ENCODE assay signal across 1 cellular context in the genomic region with DNA sequence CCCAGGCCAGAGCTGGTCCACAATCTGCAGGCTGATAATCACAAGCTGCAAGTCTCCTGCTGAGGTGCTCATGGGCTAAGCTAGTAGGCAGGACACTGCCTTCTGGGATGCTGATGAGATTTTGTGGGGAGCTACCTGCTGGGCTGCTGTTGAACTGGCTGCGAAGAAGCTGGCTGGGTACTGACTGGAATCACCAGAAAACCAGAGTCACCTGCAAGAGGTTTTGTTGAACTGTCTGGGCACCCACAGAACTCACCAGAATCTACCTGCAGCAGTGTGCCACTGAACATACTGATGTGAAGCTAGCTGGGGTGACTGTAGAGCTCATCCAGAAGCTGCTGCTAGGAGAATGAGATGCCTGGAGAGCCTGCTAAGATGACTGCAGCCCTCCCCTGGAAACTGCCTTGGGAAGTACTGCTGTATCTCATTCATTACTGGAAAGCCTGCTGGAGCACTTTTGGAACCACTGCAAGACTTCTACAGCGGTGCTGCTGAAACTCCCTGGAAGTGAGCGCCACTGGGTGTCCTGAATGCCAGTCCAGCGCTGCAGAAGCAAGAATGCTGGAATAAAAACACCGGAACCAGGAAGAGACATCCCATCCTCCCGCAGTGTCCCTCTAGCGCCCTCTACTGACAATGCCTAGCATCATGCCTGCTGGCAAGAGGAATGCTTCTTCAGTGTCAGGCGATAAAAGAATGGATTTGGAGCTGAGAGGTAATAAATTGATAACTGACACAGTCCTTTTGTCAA.
TF ChIP-seq lines count a peak whose summit lies in the region.

No MANE protein-coding gene starts in this region.

TF ChIP-seq in HepG2, 621 proteins besides CTCF, POLR2A, EP300 and RAD21 (continued from another document and continues in another):
- TF ChIP-seq, protein P1, sequence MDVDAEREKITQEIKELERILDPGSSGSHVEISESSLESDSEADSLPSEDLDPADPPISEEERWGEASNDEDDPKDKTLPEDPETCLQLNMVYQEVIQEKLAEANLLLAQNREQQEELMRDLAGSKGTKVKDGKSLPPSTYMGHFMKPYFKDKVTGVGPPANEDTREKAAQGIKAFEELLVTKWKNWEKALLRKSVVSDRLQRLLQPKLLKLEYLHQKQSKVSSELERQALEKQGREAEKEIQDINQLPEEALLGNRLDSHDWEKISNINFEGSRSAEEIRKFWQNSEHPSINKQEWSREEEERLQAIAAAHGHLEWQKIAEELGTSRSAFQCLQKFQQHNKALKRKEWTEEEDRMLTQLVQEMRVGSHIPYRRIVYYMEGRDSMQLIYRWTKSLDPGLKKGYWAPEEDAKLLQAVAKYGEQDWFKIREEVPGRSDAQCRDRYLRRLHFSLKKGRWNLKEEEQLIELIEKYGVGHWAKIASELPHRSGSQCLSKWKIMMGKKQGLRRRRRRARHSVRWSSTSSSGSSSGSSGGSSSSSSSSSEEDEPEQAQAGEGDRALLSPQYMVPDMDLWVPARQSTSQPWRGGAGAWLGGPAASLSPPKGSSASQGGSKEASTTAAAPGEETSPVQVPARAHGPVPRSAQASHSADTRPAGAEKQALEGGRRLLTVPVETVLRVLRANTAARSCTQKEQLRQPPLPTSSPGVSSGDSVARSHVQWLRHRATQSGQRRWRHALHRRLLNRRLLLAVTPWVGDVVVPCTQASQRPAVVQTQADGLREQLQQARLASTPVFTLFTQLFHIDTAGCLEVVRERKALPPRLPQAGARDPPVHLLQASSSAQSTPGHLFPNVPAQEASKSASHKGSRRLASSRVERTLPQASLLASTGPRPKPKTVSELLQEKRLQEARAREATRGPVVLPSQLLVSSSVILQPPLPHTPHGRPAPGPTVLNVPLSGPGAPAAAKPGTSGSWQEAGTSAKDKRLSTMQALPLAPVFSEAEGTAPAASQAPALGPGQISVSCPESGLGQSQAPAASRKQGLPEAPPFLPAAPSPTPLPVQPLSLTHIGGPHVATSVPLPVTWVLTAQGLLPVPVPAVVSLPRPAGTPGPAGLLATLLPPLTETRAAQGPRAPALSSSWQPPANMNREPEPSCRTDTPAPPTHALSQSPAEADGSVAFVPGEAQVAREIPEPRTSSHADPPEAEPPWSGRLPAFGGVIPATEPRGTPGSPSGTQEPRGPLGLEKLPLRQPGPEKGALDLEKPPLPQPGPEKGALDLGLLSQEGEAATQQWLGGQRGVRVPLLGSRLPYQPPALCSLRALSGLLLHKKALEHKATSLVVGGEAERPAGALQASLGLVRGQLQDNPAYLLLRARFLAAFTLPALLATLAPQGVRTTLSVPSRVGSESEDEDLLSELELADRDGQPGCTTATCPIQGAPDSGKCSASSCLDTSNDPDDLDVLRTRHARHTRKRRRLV (CRISPR knock-in tag; IDR thresholded peaks at IDR 0.05), result no peak
- no peak for TF ChIP-seq ISX (CRISPR knock-in tag; conservative IDR thresholded peaks at IDR 0.05)
- no peak for TF ChIP-seq SOX6 (IDR thresholded peaks at IDR 0.05)
- 0 out of 2 replicates have a peak, but pooled peaks have one; percentile 38 for TF ChIP-seq SOX6 (CRISPR knock-in tag; IDR thresholded peaks at IDR 0.05)
- TF ChIP-seq ZBTB1 (CRISPR knock-in tag; IDR thresholded peaks at IDR 0.05; ENCODE audit: borderline replicate concordance), result no peak
- TF ChIP-seq ZSCAN20 (CRISPR knock-in tag; IDR thresholded peaks at IDR 0.05; ENCODE audit: borderline replicate concordance), result no peak
- peak; percentile 53 for TF ChIP-seq IRF2 (CRISPR knock-in tag; IDR thresholded peaks at IDR 0.05)
- peak; percentile 66; the same call in 1 of the 2 replicates for TF ChIP-seq KDM2A (CRISPR knock-in tag; IDR thresholded peaks at IDR 0.05; ENCODE audit: borderline replicate concordance, low read depth)
- TF ChIP-seq ZSCAN31 (CRISPR knock-in tag; IDR thresholded peaks at IDR 0.05; ENCODE audit: low read depth), result 0 out of 2 replicates have a peak, but pooled peaks have one; percentile 40
- TF ChIP-seq, protein P2, sequence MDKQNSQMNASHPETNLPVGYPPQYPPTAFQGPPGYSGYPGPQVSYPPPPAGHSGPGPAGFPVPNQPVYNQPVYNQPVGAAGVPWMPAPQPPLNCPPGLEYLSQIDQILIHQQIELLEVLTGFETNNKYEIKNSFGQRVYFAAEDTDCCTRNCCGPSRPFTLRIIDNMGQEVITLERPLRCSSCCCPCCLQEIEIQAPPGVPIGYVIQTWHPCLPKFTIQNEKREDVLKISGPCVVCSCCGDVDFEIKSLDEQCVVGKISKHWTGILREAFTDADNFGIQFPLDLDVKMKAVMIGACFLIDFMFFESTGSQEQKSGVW (CRISPR knock-in tag; IDR thresholded peaks at IDR 0.05; ENCODE audit: borderline replicate concordance), result no peak
- no peak for TF ChIP-seq ZNF224 (CRISPR knock-in tag; IDR thresholded peaks at IDR 0.05)
- no peak for TF ChIP-seq ATF3 (CRISPR knock-in tag; IDR thresholded peaks at IDR 0.05)
- TF ChIP-seq, protein P3, sequence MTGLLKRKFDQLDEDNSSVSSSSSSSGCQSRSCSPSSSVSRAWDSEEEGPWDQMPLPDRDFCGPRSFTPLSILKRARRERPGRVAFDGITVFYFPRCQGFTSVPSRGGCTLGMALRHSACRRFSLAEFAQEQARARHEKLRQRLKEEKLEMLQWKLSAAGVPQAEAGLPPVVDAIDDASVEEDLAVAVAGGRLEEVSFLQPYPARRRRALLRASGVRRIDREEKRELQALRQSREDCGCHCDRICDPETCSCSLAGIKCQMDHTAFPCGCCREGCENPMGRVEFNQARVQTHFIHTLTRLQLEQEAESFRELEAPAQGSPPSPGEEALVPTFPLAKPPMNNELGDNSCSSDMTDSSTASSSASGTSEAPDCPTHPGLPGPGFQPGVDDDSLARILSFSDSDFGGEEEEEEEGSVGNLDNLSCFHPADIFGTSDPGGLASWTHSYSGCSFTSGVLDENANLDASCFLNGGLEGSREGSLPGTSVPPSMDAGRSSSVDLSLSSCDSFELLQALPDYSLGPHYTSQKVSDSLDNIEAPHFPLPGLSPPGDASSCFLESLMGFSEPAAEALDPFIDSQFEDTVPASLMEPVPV (CRISPR knock-in tag; IDR thresholded peaks at IDR 0.05), result peak; percentile 42; the same call in 1 of the 2 replicates
- TF ChIP-seq KAT8 (CRISPR knock-in tag; IDR thresholded peaks at IDR 0.05), result peak; percentile 84
- 0 out of 2 replicates have a peak, but pooled peaks have one; percentile 57 for TF ChIP-seq ZNF567 (CRISPR knock-in tag; IDR thresholded peaks at IDR 0.05; ENCODE audit: borderline replicate concordance)
- TF ChIP-seq NFIB (CRISPR knock-in tag; IDR thresholded peaks at IDR 0.05; ENCODE audit: borderline replicate concordance), result no peak
- TF ChIP-seq NKX3-1 (CRISPR knock-in tag; IDR thresholded peaks at IDR 0.05), result no peak
- no peak for TF ChIP-seq ZNF17 (CRISPR knock-in tag; IDR thresholded peaks at IDR 0.05)
- peak in 1 of 2 experiments; percentile 50; a peak in 1 of 4 replicates for TF ChIP-seq KLF16 (CRISPR knock-in tag; IDR thresholded peaks at IDR 0.05)
- no peak for TF ChIP-seq PRMT3 (CRISPR knock-in tag; IDR thresholded peaks at IDR 0.05; ENCODE audit: borderline replicate concordance, low read depth)
- no peak for TF ChIP-seq ZBTB8A (CRISPR knock-in tag; IDR thresholded peaks at IDR 0.05; ENCODE audit: borderline replicate concordance, low read depth)
- TF ChIP-seq ZNF569 (CRISPR knock-in tag; IDR thresholded peaks at IDR 0.05; ENCODE audit: borderline replicate concordance), result no peak
- peak; percentile 46; the same call in 1 of the 2 replicates for TF ChIP-seq MAX (IDR thresholded peaks at IDR 0.05)
- TF ChIP-seq ZNF549 (CRISPR knock-in tag; IDR thresholded peaks at IDR 0.05), result no peak
- TF ChIP-seq AKNA (CRISPR knock-in tag; IDR thresholded peaks at IDR 0.05; ENCODE audit: borderline replicate concordance), result no peak
- no peak for TF ChIP-seq SUZ12 (IDR thresholded peaks at IDR 0.05; ENCODE audit: low read depth, low read length)
- TF ChIP-seq SOX5 (CRISPR knock-in tag; IDR thresholded peaks at IDR 0.05; ENCODE audit: borderline replicate concordance), result no peak
- no peak for TF ChIP-seq MED13 (CRISPR knock-in tag; IDR thresholded peaks at IDR 0.05)
- peak; percentile 71; the same call in 1 of the 2 replicates for TF ChIP-seq ELF4 (CRISPR knock-in tag; IDR thresholded peaks at IDR 0.05; ENCODE audit: borderline replicate concordance)
- no peak for TF ChIP-seq ZNF792 (CRISPR knock-in tag; IDR thresholded peaks at IDR 0.05)
- TF ChIP-seq, protein P4, sequence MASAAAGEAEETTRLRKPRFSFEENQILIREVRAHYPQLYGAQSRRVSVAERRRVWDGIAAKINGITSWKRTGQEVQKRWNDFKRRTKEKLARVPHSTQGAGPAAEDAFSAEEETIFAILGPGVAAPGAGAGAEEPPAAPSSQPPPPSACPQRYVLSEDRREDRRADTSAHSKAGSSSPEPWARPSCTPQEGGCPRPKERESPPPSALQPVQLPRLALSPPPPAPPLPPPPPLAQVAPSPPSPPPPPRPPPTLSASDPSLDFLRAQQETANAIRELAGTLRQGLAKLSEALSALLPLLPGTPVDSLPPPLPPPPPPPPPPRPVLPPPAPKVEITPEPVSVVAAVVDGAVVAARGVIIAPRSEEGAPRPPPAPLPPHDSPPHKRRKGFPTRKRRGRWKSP (CRISPR knock-in tag; IDR thresholded peaks at IDR 0.05), result no peak
- peak; percentile 59; the same call in 1 of the 2 replicates for TF ChIP-seq RCOR2 (CRISPR knock-in tag; IDR thresholded peaks at IDR 0.05)
- TF ChIP-seq RBM22 (optimal IDR thresholded peaks at IDR 0.05; ENCODE audit: low read length), result no peak
- TF ChIP-seq ZNF788 (CRISPR knock-in tag; IDR thresholded peaks at IDR 0.05; ENCODE audit: borderline replicate concordance), result peak; percentile 64; the same call in 1 of the 2 replicates
- no peak for TF ChIP-seq ZNF543 (CRISPR knock-in tag; IDR thresholded peaks at IDR 0.05)
- no peak for TF ChIP-seq TP53 (CRISPR knock-in tag; conservative IDR thresholded peaks at IDR 0.05)
- TF ChIP-seq THAP11 (CRISPR knock-in tag; IDR thresholded peaks at IDR 0.05), result peak; percentile 58
- peak; percentile 84 for TF ChIP-seq SMC3 (IDR thresholded peaks at IDR 0.05; ENCODE audit: low read length)
- 0 out of 2 replicates have a peak, but pooled peaks have one; percentile 31 for TF ChIP-seq IRX3 (CRISPR knock-in tag; IDR thresholded peaks at IDR 0.05; ENCODE audit: borderline replicate concordance, low read depth)
- TF ChIP-seq GTF3A (CRISPR knock-in tag; conservative IDR thresholded peaks at IDR 0.05), result no peak
- no peak for TF ChIP-seq ARNTL (CRISPR knock-in tag; IDR thresholded peaks at IDR 0.05)
- TF ChIP-seq U2AF2 (IDR thresholded peaks at IDR 0.05; ENCODE audit: low read depth, low read length), result no peak
- no peak for TF ChIP-seq WIZ (CRISPR knock-in tag; IDR thresholded peaks at IDR 0.05)
- no peak for TF ChIP-seq KLF12 (CRISPR knock-in tag; IDR thresholded peaks at IDR 0.05; ENCODE audit: borderline replicate concordance)
- TF ChIP-seq, protein P5, sequence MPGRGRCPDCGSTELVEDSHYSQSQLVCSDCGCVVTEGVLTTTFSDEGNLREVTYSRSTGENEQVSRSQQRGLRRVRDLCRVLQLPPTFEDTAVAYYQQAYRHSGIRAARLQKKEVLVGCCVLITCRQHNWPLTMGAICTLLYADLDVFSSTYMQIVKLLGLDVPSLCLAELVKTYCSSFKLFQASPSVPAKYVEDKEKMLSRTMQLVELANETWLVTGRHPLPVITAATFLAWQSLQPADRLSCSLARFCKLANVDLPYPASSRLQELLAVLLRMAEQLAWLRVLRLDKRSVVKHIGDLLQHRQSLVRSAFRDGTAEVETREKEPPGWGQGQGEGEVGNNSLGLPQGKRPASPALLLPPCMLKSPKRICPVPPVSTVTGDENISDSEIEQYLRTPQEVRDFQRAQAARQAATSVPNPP (CRISPR knock-in tag; IDR thresholded peaks at IDR 0.05), result 0 out of 2 replicates have a peak, but pooled peaks have one; percentile 38
- TF ChIP-seq TBP (CRISPR knock-in tag; IDR thresholded peaks at IDR 0.05), result no peak
- peak; percentile 96 for TF ChIP-seq ARID2 (CRISPR knock-in tag; IDR thresholded peaks at IDR 0.05; ENCODE audit: borderline replicate concordance)
